In genomic region chr2:195603408-195603807, GRCh38 we compare ENCODE assay signal across 26 cellular contexts.
"Had no signal": no experiment of that assay in that cellular context is flagged by ENCODE, and none has a peak within 500 bp of the region (broad histone marks: within the 10 kb centered on the region; RNA-seq: fewer than 3 reads in every experiment).

No MANE protein-coding gene starts in this region.

- H3K4me1 ChIP-seq: adrenal gland, esophagus muscularis mucosa, pancreas, prostate gland, tibial nerve had no signal

- H3K9me3 ChIP-seq: adrenal gland, esophagus muscularis mucosa, pancreas, prostate gland, stomach, tibial nerve had no signal

- H3K4me3 ChIP-seq: adrenal gland, esophagus muscularis mucosa, pancreas, prostate gland, smooth muscle cell, stomach, tibial nerve had no signal

- DNase-seq: activated CD4-positive, alpha-beta memory T cell treated with anti-CD3 and anti-CD28 coated beads for 36 hours; activated CD4-positive, alpha-beta T cell treated with anti-CD3 and anti-CD28 coated beads, Interleukin-2, amount 10 ng/mL, durations not matched to agents 24 days and 14 days; activated CD4-positive, CD25-positive, alpha-beta regulatory T cell treated with anti-CD3 and anti-CD28 coated beads, Interleukin-2, amount 50 U/mL, for 72 hours; activated CD8-positive, alpha-beta memory T cell treated with anti-CD3 and anti-CD28 coated beads, Interleukin-2, amount 50 U/mL, for 4 hours; activated effector memory CD4-positive, alpha-beta T cell treated with anti-CD3 and anti-CD28 coated beads, Interleukin-2, amount 50 U/mL, for 16 hours; activated naive CD4-positive, alpha-beta T cell treated with anti-CD3 and anti-CD28 coated beads for 36 hours; activated naive CD8-positive, alpha-beta T cell treated with anti-CD3 and anti-CD28 coated beads for 36 hours; activated T-cell treated with anti-CD3 and anti-CD28 coated beads, Interleukin-2, amount 50 U/mL, for 1 hour; brain microvascular endothelial cell; central memory CD4-positive, alpha-beta T cell; foreskin melanocyte; naive thymus-derived CD8-positive, alpha-beta T cell; nucleus accumbens; pancreas; retina; stimulated activated CD4-positive, alpha-beta T cell treated with anti-CD3 and anti-CD28 coated beads, Interleukin-1b, Interleukin-23, amount 100 ng/mL, for 48 hours; stimulated activated CD4-positive, alpha-beta T cell treated with anti-CD3 and anti-CD28 coated beads, Interleukin-4, amount 100 ng/mL, for 4 hours; stimulated activated CD8-positive, alpha-beta memory T cell treated with anti-CD3 and anti-CD28 coated beads, Interleukin-4, amount 100 ng/mL, for 48 hours; stomach; T-helper 9 cell; WERI-Rb-1 had no signal

- H3K36me3 ChIP-seq: adrenal gland, brain microvascular endothelial cell, esophagus muscularis mucosa, pancreas, prostate gland, stomach, tibial nerve, WERI-Rb-1 had no signal

- H3K27me3 ChIP-seq: adrenal gland, brain microvascular endothelial cell, esophagus muscularis mucosa, pancreas, stomach, tibial nerve had no signal

- H3K27ac ChIP-seq: adrenal gland, brain microvascular endothelial cell, esophagus muscularis mucosa, pancreas, prostate gland, stomach, tibial nerve, WERI-Rb-1 had no signal
